In the genomic region with DNA sequence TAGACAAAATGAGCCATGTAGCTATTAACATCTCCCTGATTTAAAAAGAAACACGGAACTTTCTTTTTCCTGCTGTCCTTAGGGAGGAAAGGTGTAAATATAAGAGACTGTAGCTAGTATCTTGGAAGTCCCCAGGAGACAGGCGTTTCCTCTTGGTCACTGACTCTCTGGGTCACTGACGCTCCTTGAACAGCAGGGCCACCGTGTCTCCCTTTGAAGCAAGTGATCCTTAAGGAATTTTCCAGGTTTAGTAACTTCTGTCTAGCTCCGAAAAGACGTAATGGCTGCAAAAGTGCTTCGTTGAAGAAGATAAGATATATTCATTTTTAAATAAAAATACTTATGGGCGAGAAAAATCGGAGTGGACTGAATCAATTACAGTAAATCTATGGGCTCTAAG, we compare ENCODE assay signal across 1 cellular context.
TF ChIP-seq lines count a peak whose summit lies in the region.

No MANE protein-coding gene starts in this region.

TF ChIP-seq in HEK293, 187 proteins besides CTCF, POLR2A, EP300 and RAD21 (continued from another document):
- no peak for TF ChIP-seq AEBP2 (tag by site-specific recombination; IDR thresholded peaks at IDR 0.05; ENCODE audit: borderline replicate concordance)
- no peak for TF ChIP-seq ZNF48 (tag by site-specific recombination; IDR thresholded peaks at IDR 0.05)
- no peak for TF ChIP-seq SP3 (tag by site-specific recombination; IDR thresholded peaks at IDR 0.05)
- no peak for TF ChIP-seq ZNF157 (tag by site-specific recombination; IDR thresholded peaks at IDR 0.05)
- no peak for TF ChIP-seq OSR2 (tag by site-specific recombination; IDR thresholded peaks at IDR 0.05)
- TF ChIP-seq, protein P1, sequence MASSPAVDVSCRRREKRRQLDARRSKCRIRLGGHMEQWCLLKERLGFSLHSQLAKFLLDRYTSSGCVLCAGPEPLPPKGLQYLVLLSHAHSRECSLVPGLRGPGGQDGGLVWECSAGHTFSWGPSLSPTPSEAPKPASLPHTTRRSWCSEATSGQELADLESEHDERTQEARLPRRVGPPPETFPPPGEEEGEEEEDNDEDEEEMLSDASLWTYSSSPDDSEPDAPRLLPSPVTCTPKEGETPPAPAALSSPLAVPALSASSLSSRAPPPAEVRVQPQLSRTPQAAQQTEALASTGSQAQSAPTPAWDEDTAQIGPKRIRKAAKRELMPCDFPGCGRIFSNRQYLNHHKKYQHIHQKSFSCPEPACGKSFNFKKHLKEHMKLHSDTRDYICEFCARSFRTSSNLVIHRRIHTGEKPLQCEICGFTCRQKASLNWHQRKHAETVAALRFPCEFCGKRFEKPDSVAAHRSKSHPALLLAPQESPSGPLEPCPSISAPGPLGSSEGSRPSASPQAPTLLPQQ (tag by site-specific recombination; IDR thresholded peaks at IDR 0.05) = no peak
- no peak for TF ChIP-seq ZNF449 (tag by site-specific recombination; IDR thresholded peaks at IDR 0.05)
